Comparison of ENCODE assay signal across 1 cellular context in the genomic region with DNA sequence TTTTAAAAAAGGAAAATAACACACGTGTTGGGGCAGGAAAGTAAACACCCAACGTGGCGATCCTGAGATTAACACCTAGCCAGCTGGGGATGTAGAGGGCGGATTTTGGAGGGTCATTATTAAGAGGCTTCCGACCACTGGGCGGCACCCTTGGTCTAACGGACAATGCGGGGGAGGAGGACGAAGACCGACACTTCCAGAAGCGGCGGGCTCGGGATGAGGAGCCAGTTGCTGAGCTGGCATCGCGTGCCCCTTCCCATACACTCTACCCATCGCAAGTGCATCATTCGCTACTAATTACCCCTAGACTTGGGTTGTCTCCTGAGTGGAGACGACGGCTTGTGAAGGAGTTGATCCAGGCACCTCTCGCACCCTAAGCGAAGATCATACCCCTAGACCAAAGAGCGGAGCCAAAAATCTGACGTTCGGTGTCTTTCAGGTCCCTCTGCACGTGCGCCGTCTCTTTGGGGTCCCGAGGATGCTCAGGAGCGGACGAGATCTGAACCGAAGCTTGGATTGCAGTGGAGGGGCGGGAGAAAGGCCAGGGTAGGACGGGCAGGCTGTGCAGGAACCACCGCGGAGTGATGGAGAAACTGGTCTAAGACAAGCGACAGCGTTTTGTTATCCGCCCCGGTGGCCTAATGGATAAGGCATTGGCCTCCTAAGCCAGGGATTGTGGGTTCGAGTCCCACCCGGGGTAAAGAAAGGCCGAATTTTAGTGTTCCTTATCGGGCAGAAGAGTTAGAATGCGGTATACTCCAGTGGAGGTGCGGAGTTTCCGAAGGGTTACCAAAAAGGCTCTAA.
A peak's percentile ranks its signal among the peaks of the same experiment; 100 is the strongest.
TF ChIP-seq lines count a peak whose summit lies in the region.

No MANE protein-coding gene starts in this region.

TF ChIP-seq in HepG2, 621 proteins besides CTCF, POLR2A, EP300 and RAD21 (continued from another document and continues in another):
- TF ChIP-seq, protein P1, sequence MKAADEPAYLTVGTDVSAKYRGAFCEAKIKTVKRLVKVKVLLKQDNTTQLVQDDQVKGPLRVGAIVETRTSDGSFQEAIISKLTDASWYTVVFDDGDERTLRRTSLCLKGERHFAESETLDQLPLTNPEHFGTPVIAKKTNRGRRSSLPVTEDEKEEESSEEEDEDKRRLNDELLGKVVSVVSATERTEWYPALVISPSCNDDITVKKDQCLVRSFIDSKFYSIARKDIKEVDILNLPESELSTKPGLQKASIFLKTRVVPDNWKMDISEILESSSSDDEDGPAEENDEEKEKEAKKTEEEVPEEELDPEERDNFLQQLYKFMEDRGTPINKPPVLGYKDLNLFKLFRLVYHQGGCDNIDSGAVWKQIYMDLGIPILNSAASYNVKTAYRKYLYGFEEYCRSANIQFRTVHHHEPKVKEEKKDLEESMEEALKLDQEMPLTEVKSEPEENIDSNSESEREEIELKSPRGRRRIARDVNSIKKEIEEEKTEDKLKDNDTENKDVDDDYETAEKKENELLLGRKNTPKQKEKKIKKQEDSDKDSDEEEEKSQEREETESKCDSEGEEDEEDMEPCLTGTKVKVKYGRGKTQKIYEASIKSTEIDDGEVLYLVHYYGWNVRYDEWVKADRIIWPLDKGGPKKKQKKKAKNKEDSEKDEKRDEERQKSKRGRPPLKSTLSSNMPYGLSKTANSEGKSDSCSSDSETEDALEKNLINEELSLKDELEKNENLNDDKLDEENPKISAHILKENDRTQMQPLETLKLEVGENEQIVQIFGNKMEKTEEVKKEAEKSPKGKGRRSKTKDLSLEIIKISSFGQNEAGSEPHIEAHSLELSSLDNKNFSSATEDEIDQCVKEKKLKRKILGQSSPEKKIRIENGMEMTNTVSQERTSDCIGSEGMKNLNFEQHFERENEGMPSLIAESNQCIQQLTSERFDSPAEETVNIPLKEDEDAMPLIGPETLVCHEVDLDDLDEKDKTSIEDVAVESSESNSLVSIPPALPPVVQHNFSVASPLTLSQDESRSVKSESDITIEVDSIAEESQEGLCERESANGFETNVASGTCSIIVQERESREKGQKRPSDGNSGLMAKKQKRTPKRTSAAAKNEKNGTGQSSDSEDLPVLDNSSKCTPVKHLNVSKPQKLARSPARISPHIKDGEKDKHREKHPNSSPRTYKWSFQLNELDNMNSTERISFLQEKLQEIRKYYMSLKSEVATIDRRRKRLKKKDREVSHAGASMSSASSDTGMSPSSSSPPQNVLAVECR (CRISPR knock-in tag; IDR thresholded peaks at IDR 0.05; ENCODE audit: borderline replicate concordance) = peak; percentile 60
- TF ChIP-seq, protein P2, sequence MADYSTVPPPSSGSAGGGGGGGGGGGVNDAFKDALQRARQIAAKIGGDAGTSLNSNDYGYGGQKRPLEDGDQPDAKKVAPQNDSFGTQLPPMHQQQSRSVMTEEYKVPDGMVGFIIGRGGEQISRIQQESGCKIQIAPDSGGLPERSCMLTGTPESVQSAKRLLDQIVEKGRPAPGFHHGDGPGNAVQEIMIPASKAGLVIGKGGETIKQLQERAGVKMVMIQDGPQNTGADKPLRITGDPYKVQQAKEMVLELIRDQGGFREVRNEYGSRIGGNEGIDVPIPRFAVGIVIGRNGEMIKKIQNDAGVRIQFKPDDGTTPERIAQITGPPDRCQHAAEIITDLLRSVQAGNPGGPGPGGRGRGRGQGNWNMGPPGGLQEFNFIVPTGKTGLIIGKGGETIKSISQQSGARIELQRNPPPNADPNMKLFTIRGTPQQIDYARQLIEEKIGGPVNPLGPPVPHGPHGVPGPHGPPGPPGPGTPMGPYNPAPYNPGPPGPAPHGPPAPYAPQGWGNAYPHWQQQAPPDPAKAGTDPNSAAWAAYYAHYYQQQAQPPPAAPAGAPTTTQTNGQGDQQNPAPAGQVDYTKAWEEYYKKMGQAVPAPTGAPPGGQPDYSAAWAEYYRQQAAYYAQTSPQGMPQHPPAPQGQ (CRISPR knock-in tag; IDR thresholded peaks at IDR 0.05; ENCODE audit: borderline replicate concordance) = no peak
- TF ChIP-seq, protein P3, sequence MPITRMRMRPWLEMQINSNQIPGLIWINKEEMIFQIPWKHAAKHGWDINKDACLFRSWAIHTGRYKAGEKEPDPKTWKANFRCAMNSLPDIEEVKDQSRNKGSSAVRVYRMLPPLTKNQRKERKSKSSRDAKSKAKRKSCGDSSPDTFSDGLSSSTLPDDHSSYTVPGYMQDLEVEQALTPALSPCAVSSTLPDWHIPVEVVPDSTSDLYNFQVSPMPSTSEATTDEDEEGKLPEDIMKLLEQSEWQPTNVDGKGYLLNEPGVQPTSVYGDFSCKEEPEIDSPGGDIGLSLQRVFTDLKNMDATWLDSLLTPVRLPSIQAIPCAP (CRISPR knock-in tag; IDR thresholded peaks at IDR 0.05; ENCODE audit: low read depth) = no peak
- TF ChIP-seq, protein P4, sequence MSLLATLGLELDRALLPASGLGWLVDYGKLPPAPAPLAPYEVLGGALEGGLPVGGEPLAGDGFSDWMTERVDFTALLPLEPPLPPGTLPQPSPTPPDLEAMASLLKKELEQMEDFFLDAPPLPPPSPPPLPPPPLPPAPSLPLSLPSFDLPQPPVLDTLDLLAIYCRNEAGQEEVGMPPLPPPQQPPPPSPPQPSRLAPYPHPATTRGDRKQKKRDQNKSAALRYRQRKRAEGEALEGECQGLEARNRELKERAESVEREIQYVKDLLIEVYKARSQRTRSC (CRISPR knock-in tag; IDR thresholded peaks at IDR 0.05; ENCODE audit: low read depth) = no peak
- TF ChIP-seq RXRB (CRISPR knock-in tag; IDR thresholded peaks at IDR 0.05; ENCODE audit: borderline replicate concordance) (no peak; the same call in 1 of the 2 replicates), HNRNPL (IDR thresholded peaks at IDR 0.05; ENCODE audit: low read depth, low read length) (0 out of 2 replicates have a peak, but pooled peaks have one; percentile 49), ZNF674 (CRISPR knock-in tag; IDR thresholded peaks at IDR 0.05; ENCODE audit: low read depth) (no peak), KMT2A (CRISPR knock-in tag; IDR thresholded peaks at IDR 0.05) (peak; percentile 61; the same call in 1 of the 2 replicates), ZNF430 (CRISPR knock-in tag; IDR thresholded peaks at IDR 0.05) (peak; percentile 79; the same call in 1 of the 2 replicates), JDP2 (CRISPR knock-in tag; IDR thresholded peaks at IDR 0.05; ENCODE audit: borderline replicate concordance) (no peak; the same call in 1 of the 2 replicates), ZNF563 (CRISPR knock-in tag; IDR thresholded peaks at IDR 0.05) (0 out of 2 replicates have a peak, but pooled peaks have one; percentile 25), ZNF7 (CRISPR knock-in tag; IDR thresholded peaks at IDR 0.05) (no peak), ZNF468 (CRISPR knock-in tag; IDR thresholded peaks at IDR 0.05) (no peak), ZC3H4 (CRISPR knock-in tag; IDR thresholded peaks at IDR 0.05; ENCODE audit: borderline replicate concordance) (no peak), TBP (CRISPR knock-in tag; IDR thresholded peaks at IDR 0.05) (no peak), TMF1 (CRISPR knock-in tag; IDR thresholded peaks at IDR 0.05; ENCODE audit: low read depth) (no peak), POLR2AphosphoS5 (IDR thresholded peaks at IDR 0.05; ENCODE audit: low read depth, low read length) (no peak), PHF21A (CRISPR knock-in tag; IDR thresholded peaks at IDR 0.05) (peak; percentile 75), ZNF207 (IDR thresholded peaks at IDR 0.05; ENCODE audit: borderline replicate concordance) (no peak), ZNF589 (CRISPR knock-in tag; conservative IDR thresholded peaks at IDR 0.05) (no peak), ONECUT2 (CRISPR knock-in tag; IDR thresholded peaks at IDR 0.05) (no peak), GFI1 (CRISPR knock-in tag; IDR thresholded peaks at IDR 0.05; ENCODE audit: borderline replicate concordance) (0 out of 2 replicates have a peak, but pooled peaks have one; percentile 16), TGIF2 (CRISPR knock-in tag; IDR thresholded peaks at IDR 0.05) (peak; percentile 73; the same call in 1 of the 2 replicates), ZFP37 (CRISPR knock-in tag; IDR thresholded peaks at IDR 0.05; ENCODE audit: borderline replicate concordance) (no peak), ZNF343 (CRISPR knock-in tag; IDR thresholded peaks at IDR 0.05) (no peak), NFE2 (CRISPR knock-in tag; IDR thresholded peaks at IDR 0.05) (no peak), FOXM1 (CRISPR knock-in tag; IDR thresholded peaks at IDR 0.05) (no peak), ZNF781 (CRISPR knock-in tag; IDR thresholded peaks at IDR 0.05; ENCODE audit: borderline replicate concordance, not compliant biosample characterization) (peak; percentile 34), ZNF570 (CRISPR knock-in tag; IDR thresholded peaks at IDR 0.05; ENCODE audit: borderline replicate concordance) (no peak), SMAD3 (CRISPR knock-in tag; IDR thresholded peaks at IDR 0.05) (no peak; the same call in 1 of the 2 replicates), ARHGAP35 (CRISPR knock-in tag; IDR thresholded peaks at IDR 0.05; ENCODE audit: borderline replicate concordance) (no peak; the same call in 1 of the 2 replicates), ZSCAN22 (CRISPR knock-in tag; IDR thresholded peaks at IDR 0.05) (no peak), ZNF564 (CRISPR knock-in tag; IDR thresholded peaks at IDR 0.05) (peak; percentile 22; the same call in 1 of the 2 replicates)
- TF ChIP-seq, protein P5, sequence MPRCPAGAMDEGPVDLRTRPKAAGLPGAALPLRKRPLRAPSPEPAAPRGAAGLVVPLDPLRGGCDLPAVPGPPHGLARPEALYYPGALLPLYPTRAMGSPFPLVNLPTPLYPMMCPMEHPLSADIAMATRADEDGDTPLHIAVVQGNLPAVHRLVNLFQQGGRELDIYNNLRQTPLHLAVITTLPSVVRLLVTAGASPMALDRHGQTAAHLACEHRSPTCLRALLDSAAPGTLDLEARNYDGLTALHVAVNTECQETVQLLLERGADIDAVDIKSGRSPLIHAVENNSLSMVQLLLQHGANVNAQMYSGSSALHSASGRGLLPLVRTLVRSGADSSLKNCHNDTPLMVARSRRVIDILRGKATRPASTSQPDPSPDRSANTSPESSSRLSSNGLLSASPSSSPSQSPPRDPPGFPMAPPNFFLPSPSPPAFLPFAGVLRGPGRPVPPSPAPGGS (CRISPR knock-in tag; IDR thresholded peaks at IDR 0.05) = peak; percentile 62; the same call in 1 of the 2 replicates
- TF ChIP-seq, protein P6, sequence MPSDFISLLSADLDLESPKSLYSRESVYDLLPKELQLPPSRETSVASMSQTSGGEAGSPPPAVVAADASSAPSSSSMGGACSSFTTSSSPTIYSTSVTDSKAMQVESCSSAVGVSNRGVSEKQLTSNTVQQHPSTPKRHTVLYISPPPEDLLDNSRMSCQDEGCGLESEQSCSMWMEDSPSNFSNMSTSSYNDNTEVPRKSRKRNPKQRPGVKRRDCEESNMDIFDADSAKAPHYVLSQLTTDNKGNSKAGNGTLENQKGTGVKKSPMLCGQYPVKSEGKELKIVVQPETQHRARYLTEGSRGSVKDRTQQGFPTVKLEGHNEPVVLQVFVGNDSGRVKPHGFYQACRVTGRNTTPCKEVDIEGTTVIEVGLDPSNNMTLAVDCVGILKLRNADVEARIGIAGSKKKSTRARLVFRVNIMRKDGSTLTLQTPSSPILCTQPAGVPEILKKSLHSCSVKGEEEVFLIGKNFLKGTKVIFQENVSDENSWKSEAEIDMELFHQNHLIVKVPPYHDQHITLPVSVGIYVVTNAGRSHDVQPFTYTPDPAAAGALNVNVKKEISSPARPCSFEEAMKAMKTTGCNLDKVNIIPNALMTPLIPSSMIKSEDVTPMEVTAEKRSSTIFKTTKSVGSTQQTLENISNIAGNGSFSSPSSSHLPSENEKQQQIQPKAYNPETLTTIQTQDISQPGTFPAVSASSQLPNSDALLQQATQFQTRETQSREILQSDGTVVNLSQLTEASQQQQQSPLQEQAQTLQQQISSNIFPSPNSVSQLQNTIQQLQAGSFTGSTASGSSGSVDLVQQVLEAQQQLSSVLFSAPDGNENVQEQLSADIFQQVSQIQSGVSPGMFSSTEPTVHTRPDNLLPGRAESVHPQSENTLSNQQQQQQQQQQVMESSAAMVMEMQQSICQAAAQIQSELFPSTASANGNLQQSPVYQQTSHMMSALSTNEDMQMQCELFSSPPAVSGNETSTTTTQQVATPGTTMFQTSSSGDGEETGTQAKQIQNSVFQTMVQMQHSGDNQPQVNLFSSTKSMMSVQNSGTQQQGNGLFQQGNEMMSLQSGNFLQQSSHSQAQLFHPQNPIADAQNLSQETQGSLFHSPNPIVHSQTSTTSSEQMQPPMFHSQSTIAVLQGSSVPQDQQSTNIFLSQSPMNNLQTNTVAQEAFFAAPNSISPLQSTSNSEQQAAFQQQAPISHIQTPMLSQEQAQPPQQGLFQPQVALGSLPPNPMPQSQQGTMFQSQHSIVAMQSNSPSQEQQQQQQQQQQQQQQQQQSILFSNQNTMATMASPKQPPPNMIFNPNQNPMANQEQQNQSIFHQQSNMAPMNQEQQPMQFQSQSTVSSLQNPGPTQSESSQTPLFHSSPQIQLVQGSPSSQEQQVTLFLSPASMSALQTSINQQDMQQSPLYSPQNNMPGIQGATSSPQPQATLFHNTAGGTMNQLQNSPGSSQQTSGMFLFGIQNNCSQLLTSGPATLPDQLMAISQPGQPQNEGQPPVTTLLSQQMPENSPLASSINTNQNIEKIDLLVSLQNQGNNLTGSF (CRISPR knock-in tag; IDR thresholded peaks at IDR 0.05) = no peak
- TF ChIP-seq, protein P7, sequence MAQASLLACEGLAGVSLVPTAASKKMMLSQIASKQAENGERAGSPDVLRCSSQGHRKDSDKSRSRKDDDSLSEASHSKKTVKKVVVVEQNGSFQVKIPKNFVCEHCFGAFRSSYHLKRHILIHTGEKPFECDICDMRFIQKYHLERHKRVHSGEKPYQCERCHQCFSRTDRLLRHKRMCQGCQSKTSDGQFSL (CRISPR knock-in tag; IDR thresholded peaks at IDR 0.05) = no peak
- TF ChIP-seq, protein P8, sequence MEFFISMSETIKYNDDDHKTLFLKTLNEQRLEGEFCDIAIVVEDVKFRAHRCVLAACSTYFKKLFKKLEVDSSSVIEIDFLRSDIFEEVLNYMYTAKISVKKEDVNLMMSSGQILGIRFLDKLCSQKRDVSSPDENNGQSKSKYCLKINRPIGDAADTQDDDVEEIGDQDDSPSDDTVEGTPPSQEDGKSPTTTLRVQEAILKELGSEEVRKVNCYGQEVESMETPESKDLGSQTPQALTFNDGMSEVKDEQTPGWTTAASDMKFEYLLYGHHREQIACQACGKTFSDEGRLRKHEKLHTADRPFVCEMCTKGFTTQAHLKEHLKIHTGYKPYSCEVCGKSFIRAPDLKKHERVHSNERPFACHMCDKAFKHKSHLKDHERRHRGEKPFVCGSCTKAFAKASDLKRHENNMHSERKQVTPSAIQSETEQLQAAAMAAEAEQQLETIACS (CRISPR knock-in tag; IDR thresholded peaks at IDR 0.05) = no peak
